Comparison of ENCODE assay signal across 1 cellular context in genomic region chr20:37366749-37367148, GRCh38.
TF ChIP-seq lines count a peak whose summit lies in the region.

No MANE protein-coding gene starts in this region.

TF ChIP-seq in HepG2, 621 proteins besides CTCF, POLR2A, EP300 and RAD21 (continued from another document):
- TF ChIP-seq, protein P1, sequence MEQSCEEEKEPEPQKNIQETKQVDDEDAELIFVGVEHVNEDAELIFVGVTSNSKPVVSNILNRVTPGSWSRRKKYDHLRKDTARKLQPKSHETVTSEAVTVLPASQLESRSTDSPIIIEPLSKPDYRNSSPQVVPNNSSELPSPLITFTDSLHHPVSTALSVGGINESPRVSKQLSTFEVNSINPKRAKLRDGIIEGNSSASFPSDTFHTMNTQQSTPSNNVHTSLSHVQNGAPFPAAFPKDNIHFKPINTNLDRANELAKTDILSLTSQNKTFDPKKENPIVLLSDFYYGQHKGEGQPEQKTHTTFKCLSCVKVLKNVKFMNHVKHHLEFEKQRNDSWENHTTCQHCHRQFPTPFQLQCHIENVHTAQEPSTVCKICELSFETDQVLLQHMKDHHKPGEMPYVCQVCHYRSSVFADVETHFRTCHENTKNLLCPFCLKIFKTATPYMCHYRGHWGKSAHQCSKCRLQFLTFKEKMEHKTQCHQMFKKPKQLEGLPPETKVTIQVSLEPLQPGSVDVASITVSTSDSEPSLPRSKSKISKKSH (CRISPR knock-in tag; IDR thresholded peaks at IDR 0.05; ENCODE audit: borderline replicate concordance) = no peak
- TF ChIP-seq ZNF275 (CRISPR knock-in tag; IDR thresholded peaks at IDR 0.05; ENCODE audit: borderline replicate concordance) (no peak), DR1 (CRISPR knock-in tag; IDR thresholded peaks at IDR 0.05) (no peak), FOXM1 (CRISPR knock-in tag; IDR thresholded peaks at IDR 0.05) (no peak), ZNF761 (CRISPR knock-in tag; conservative IDR thresholded peaks at IDR 0.05) (no peak), HNRNPK (IDR thresholded peaks at IDR 0.05; ENCODE audit: low read depth, low read length, poor library complexity, severe bottlenecking) (no peak), ELF4 (CRISPR knock-in tag; IDR thresholded peaks at IDR 0.05; ENCODE audit: borderline replicate concordance) (no peak)
